Comparison of ENCODE assay signal across 36 cellular contexts in the genomic region with DNA sequence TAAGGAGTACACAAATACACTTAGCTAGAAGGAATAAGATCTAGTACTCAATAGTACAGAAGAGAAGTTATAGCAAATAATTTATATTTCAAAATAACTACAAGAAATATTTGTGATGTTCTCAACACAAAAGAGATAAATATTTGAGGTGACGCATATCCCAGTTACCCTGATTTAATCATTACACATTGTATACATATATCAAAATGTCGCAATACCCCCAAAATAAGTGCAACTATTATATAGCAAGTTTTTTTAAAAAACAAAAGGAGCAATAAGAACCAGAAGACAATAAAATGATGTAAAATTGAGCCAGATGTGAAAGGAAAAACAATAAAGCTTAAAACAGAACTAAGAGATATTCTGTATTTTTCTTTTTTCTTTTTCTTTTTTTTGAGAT.
"Had no signal": no experiment of that assay in that cellular context is flagged by ENCODE, and none has a peak within 500 bp of the region (broad histone marks: within the 10 kb centered on the region; RNA-seq: fewer than 3 reads in every experiment).

No MANE protein-coding gene starts in this region.

- H3K27me3 Mint-ChIP-seq: activated B cell treated with CpG ODN at 0.5 μM for 24 hours; activated CD4-positive, alpha-beta memory T cell treated with anti-CD3 and anti-CD28 coated beads for 36 hours; activated CD4-positive, alpha-beta T cell treated with anti-CD3 and anti-CD28 coated beads, Interleukin-2, amount 10 ng/mL, durations not matched to agents 24 days and 14 days; activated CD8-positive, alpha-beta T cell treated with anti-CD3 and anti-CD28 coated beads for 36 hours had no signal

- H3K4me1 ChIP-seq: adrenal gland, breast epithelium had no signal

- H3K27me3 ChIP-seq: adrenal gland, body of pancreas, brain microvascular endothelial cell, breast epithelium had no signal

- ATAC-seq: activated CD8-positive, alpha-beta T cell treated with anti-CD3 and anti-CD28 coated beads for 36 hours; activated naive CD4-positive, alpha-beta T cell treated with anti-CD3 and anti-CD28 coated beads, Interleukin-2, amount 50 U/mL, for 72 hours; activated T-cell treated with anti-CD3 and anti-CD28 coated beads, Interleukin-2, amount 50 U/mL, for 4 hours; activated T-cell treated with anti-CD3 and anti-CD28 coated beads, Interleukin-2, amount 50 U/mL, for 72 hours; activated T-helper 17 cell treated with anti-CD3 and anti-CD28 coated beads, Interleukin-2, amount 50 U/mL, for 72 hours; body of pancreas had no signal

- FAIRE-seq: astrocyte, TTC549 had no signal

- H3K36me3 Mint-ChIP-seq: activated CD4-positive, alpha-beta memory T cell treated with anti-CD3 and anti-CD28 coated beads for 36 hours; activated naive CD4-positive, alpha-beta T cell treated with anti-CD3 and anti-CD28 coated beads, Interleukin-2, amount 50 U/mL, for 72 hours; activated naive CD8-positive, alpha-beta T cell treated with anti-CD3 and anti-CD28 coated beads for 36 hours had no signal

- DNase-seq: activated B cell treated with CpG ODN at 0.5 μM for 24 hours; activated CD4-positive, alpha-beta memory T cell treated with anti-CD3 and anti-CD28 coated beads for 36 hours; activated CD4-positive, alpha-beta T cell treated with anti-CD3 and anti-CD28 coated beads for 4 hours; activated CD4-positive, alpha-beta T cell treated with anti-CD3 and anti-CD28 coated beads, Interleukin-2, amount 10 ng/mL, durations not matched to agents 24 days and 14 days; activated CD4-positive, alpha-beta T cell treated with anti-CD3 and anti-CD28 coated beads, Interleukin-2, amount 50 U/mL, for 1 hour; activated CD4-positive, alpha-beta T cell treated with anti-CD3 and anti-CD28 coated beads, Interleukin-2, amount 50 U/mL, for 4 hours; activated CD4-positive, CD25-positive, alpha-beta regulatory T cell treated with anti-CD3 and anti-CD28 coated beads, Interleukin-2, amount 50 U/mL, for 72 hours; activated CD8-positive, alpha-beta memory T cell treated with anti-CD3 and anti-CD28 coated beads, Interleukin-2, amount 50 U/mL, for 4 hours; activated CD8-positive, alpha-beta T cell treated with anti-CD3 and anti-CD28 coated beads for 36 hours; activated effector memory CD4-positive, alpha-beta T cell treated with anti-CD3 and anti-CD28 coated beads, Interleukin-2, amount 50 U/mL, for 16 hours; activated gamma-delta T cell treated with Interleukin-2 at 50 U/mL for 16 hours; activated naive CD4-positive, alpha-beta T cell; activated naive CD4-positive, alpha-beta T cell treated with anti-CD3 and anti-CD28 coated beads for 36 hours; activated naive CD4-positive, alpha-beta T cell treated with anti-CD3 and anti-CD28 coated beads, Interleukin-2, amount 50 U/mL, for 16 hours; activated naive CD8-positive, alpha-beta T cell treated with anti-CD3 and anti-CD28 coated beads for 36 hours; activated T-cell treated with anti-CD3 and anti-CD28 coated beads for 4 hours; activated T-cell treated with anti-CD3 and anti-CD28 coated beads, Interleukin-2, amount 50 U/mL, for 1 hour; activated T-cell treated with anti-CD3 and anti-CD28 coated beads, Interleukin-2, amount 50 U/mL, for 4 hours; activated T-cell treated with anti-CD3 and anti-CD28 coated beads, Interleukin-2, amount 50 U/mL, for 72 hours; adrenal gland; amniotic stem cell; aorta; body of pancreas; brain microvascular endothelial cell; central memory CD4-positive, alpha-beta T cell; T-helper 2 cell; T-helper 9 cell had no signal

- H3K4me3 ChIP-seq: adrenal gland, body of pancreas, breast epithelium had no signal

- H3K4me3 Mint-ChIP-seq: activated B cell treated with CpG ODN at 0.5 μM for 24 hours; activated CD4-positive, alpha-beta memory T cell treated with anti-CD3 and anti-CD28 coated beads for 36 hours; activated CD4-positive, alpha-beta T cell treated with anti-CD3 and anti-CD28 coated beads, Interleukin-2, amount 10 ng/mL, durations not matched to agents 24 days and 14 days; activated CD8-positive, alpha-beta T cell treated with anti-CD3 and anti-CD28 coated beads for 36 hours; activated naive CD4-positive, alpha-beta T cell treated with anti-CD3 and anti-CD28 coated beads for 36 hours; activated naive CD8-positive, alpha-beta T cell treated with anti-CD3 and anti-CD28 coated beads for 36 hours; activated T-cell treated with anti-CD3 and anti-CD28 coated beads, Interleukin-2, amount 50 U/mL, for 4 hours; activated T-cell treated with anti-CD3 and anti-CD28 coated beads, Interleukin-2, amount 50 U/mL, for 72 hours; activated T-helper 1 cell treated with anti-CD3 and anti-CD28 coated beads, Interleukin-12 subunit alpha, Interleukin-12 subunit beta, Interleukin-2, Interleukin-4 antibody, amounts not matched to agents 30 ng/mL and 10 ng/mL and 1 ng/mL, durations not matched to agents 14 hours and 24 hours and 36 hours; activated T-helper 17 cell treated with anti-CD3 and anti-CD28 coated beads, Interleukin-2, amount 50 U/mL, for 72 hours; T-helper 1 cell treated with Interleukin-12 subunit alpha and Interleukin-12 subunit beta and Interleukin-4 antibody, amounts not matched to agents 30 μg/mL and 1 μg/mL, for 36 hours; T-helper 2 cell treated with Interferon-gamma antibody and Interleukin-4, amounts not matched to agents 5 μg/mL and 100 μg/mL, for 36 hours had no signal

- H3K27ac Mint-ChIP-seq: activated B cell treated with CpG ODN at 0.5 μM for 24 hours; activated CD4-positive, alpha-beta memory T cell treated with anti-CD3 and anti-CD28 coated beads for 36 hours; activated CD4-positive, alpha-beta T cell treated with anti-CD3 and anti-CD28 coated beads, Interleukin-2, amount 10 ng/mL, durations not matched to agents 24 days and 14 days; activated CD8-positive, alpha-beta T cell treated with anti-CD3 and anti-CD28 coated beads for 36 hours; activated naive CD4-positive, alpha-beta T cell treated with anti-CD3 and anti-CD28 coated beads for 36 hours; activated naive CD4-positive, alpha-beta T cell treated with anti-CD3 and anti-CD28 coated beads, Interleukin-2, amount 50 U/mL, for 72 hours; activated naive CD8-positive, alpha-beta T cell treated with anti-CD3 and anti-CD28 coated beads for 36 hours; activated T-cell treated with anti-CD3 and anti-CD28 coated beads, Interleukin-2, amount 50 U/mL, for 72 hours; activated T-helper 1 cell treated with anti-CD3 and anti-CD28 coated beads, Interleukin-12 subunit alpha, Interleukin-12 subunit beta, Interleukin-2, Interleukin-4 antibody, amounts not matched to agents 30 ng/mL and 10 ng/mL and 1 ng/mL, durations not matched to agents 14 hours and 24 hours and 36 hours; activated T-helper 17 cell treated with anti-CD3 and anti-CD28 coated beads, Interleukin-2, amount 50 U/mL, for 72 hours; T-helper 1 cell treated with Interleukin-12 subunit alpha and Interleukin-12 subunit beta and Interleukin-4 antibody, amounts not matched to agents 30 μg/mL and 1 μg/mL, for 36 hours; T-helper 2 cell treated with Interferon-gamma antibody and Interleukin-4, amounts not matched to agents 5 μg/mL and 100 μg/mL, for 36 hours had no signal

- H3K4me1 Mint-ChIP-seq: activated B cell treated with CpG ODN at 0.5 μM for 24 hours; activated CD4-positive, alpha-beta T cell treated with anti-CD3 and anti-CD28 coated beads, Interleukin-2, amount 10 ng/mL, durations not matched to agents 24 days and 14 days; activated naive CD8-positive, alpha-beta T cell treated with anti-CD3 and anti-CD28 coated beads for 36 hours; activated T-helper 17 cell treated with anti-CD3 and anti-CD28 coated beads, Interleukin-2, amount 50 U/mL, for 72 hours had no signal

- H3K36me3 ChIP-seq: adrenal gland, brain microvascular endothelial cell, breast epithelium had no signal

- H3K27ac ChIP-seq: adrenal gland, body of pancreas, brain microvascular endothelial cell, breast epithelium, VCaP had no signal

- H3K9me3 ChIP-seq: adrenal gland, body of pancreas, breast epithelium had no signal

- H3K9me3 Mint-ChIP-seq: activated B cell treated with CpG ODN at 0.5 μM for 24 hours; activated CD4-positive, alpha-beta memory T cell treated with anti-CD3 and anti-CD28 coated beads for 36 hours; activated CD4-positive, alpha-beta T cell treated with anti-CD3 and anti-CD28 coated beads, Interleukin-2, amount 10 ng/mL, durations not matched to agents 24 days and 14 days; activated CD8-positive, alpha-beta T cell treated with anti-CD3 and anti-CD28 coated beads for 36 hours; activated naive CD4-positive, alpha-beta T cell treated with anti-CD3 and anti-CD28 coated beads for 36 hours; activated T-cell treated with anti-CD3 and anti-CD28 coated beads, Interleukin-2, amount 50 U/mL, for 72 hours; activated T-helper 1 cell treated with anti-CD3 and anti-CD28 coated beads, Interleukin-12 subunit alpha, Interleukin-12 subunit beta, Interleukin-2, Interleukin-4 antibody, amounts not matched to agents 30 ng/mL and 10 ng/mL and 1 ng/mL, durations not matched to agents 14 hours and 24 hours and 36 hours; activated T-helper 17 cell treated with anti-CD3 and anti-CD28 coated beads, Interleukin-2, amount 50 U/mL, for 72 hours; T-helper 2 cell treated with Interferon-gamma antibody and Interleukin-4, amounts not matched to agents 5 μg/mL and 100 μg/mL, for 36 hours had no signal
